Comparison of ENCODE assay signal across 21 cellular contexts in the genomic region with DNA sequence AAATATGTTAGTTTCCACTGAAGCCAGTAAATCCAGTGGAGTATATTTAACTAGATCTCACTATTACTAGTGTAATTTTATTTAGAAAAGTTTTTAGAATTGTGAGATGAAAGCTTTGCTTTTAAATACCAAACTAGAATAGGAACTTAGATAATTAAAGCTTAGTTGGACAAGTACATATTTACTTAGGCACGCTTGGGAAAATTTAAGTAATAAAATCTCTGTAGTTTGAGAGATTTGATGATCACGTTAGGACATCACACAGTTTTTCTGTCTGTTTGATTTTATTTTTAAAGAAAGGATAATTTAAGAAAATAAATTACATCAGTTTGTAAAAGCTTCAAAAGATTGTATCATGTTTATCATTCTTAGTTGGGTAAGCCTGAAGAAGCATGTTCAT.
DNase-seq lines count a peak whose midpoint lies in the region; ATAC-seq, FAIRE-seq and TF ChIP-seq lines count a peak whose summit lies in the region.
"Had no signal": no experiment of that assay in that cellular context is flagged by ENCODE, and none has a peak within 500 bp of the region (broad histone marks: within the 10 kb centered on the region; RNA-seq: fewer than 3 reads in every experiment).

No MANE protein-coding gene starts in this region.

- H2BK12ac ChIP-seq in mesenchymal stem cell (ENCODE audit: low read length in 2 of 2), result no peak overlapping the region

- no peak overlapping the region for H2BK5ac ChIP-seq in mesenchymal stem cell (ENCODE audit: low read depth, low read length, poor library complexity, severe bottlenecking)

- CTCF ChIA-PET in mammary epithelial cell (lab: Charles Lee; ENCODE audit: low non-redundant PET) (no interaction called here), MCF 10A (lab: Yijun Ruan, JAX) (interaction anchor here (0.6 to 2.1 kb wide), 4 partner anchors 110 to 951 kb away, joined by 3 to 6 read pairs (median 4); no protein-coding TSS in a partner anchor)

- no peaks in the 10 kb centered on the region for H3K27me3 Mint-ChIP-seq in MCF 10A (ENCODE audit: insufficient read depth, unreplicated experiment)
- H3K27me3 Mint-ChIP-seq: B cell; CD4-positive, alpha-beta memory T cell; IgD-negative memory B cell had no signal

- 97% methylated on average over 2 of the region's 2 CpGs for WGBS in mammary epithelial cell (ENCODE audit: low coverage, missing lambda C conversion rate)
- 100% methylated on average over 2 of the region's 2 CpGs for WGBS in mesenchymal stem cell

- no peak overlapping the region for H3K18ac ChIP-seq in mesenchymal stem cell (ENCODE audit: low read depth in 1 of 2, low read length in 2 of 2)

- H3K4me1 ChIP-seq in mammary epithelial cell (ENCODE audit: insufficient read depth, low read length) (peaks cover 25% of the 10 kb centered on the region), mesenchymal stem cell (ENCODE audit: control insufficient read depth, insufficient read depth, low read depth, low read length) (no peaks in the 10 kb centered on the region)

- H3K14ac ChIP-seq in mesenchymal stem cell (ENCODE audit: low read length in 2 of 2), result no peak overlapping the region

- DNase-seq in mammary epithelial cell, result no peak
- no peak for DNase-seq in MCF 10A (ENCODE audit: unreplicated experiment)
- peak; percentile 5 for DNase-seq in NCI-H69 (lab: John Stamatoyannopoulos, UW)
- DNase-seq in mesenchymal stem cell, result no peak
- no peak for DNase-seq in CD1c-positive myeloid dendritic cell (ENCODE audit: extremely low spot score)
- no peak for DNase-seq in superior temporal gyrus (ENCODE audit: extremely low spot score)
- DNase-seq: CD4-positive, alpha-beta memory T cell; DMS153; DMS79; GDM1; GOT3; H7 had no signal

- H3K79me2 ChIP-seq in mammary epithelial cell (ENCODE audit: insufficient read depth, low read length), result peaks cover 77% of the 10 kb centered on the region

- H4K20me1 ChIP-seq in mammary epithelial cell (ENCODE audit: insufficient read depth, low read length), result no peaks in the 10 kb centered on the region

- H3K4me3 ChIP-seq in mammary epithelial cell (replicated peaks in 1 of 3; ENCODE audit: insufficient read depth in 1 of 3, low read depth in 2 of 3, low read length in 3 of 3), result no peak overlapping the region
- H3K4me3 ChIP-seq in mesenchymal stem cell (ENCODE audit: insufficient read depth in 1 of 2, low read depth in 1 of 2, low read length in 2 of 2), result no peak overlapping the region
- H3K4me3 ChIP-seq: BLaER1 treated with 17β-estradiol and CSF1 and Interleukin-3, amounts not matched to agents 10 nM and 100 nM had no signal

- H2BK120ac ChIP-seq in mesenchymal stem cell (ENCODE audit: low read depth, low read length), result no peak overlapping the region

- H3K23ac ChIP-seq in mesenchymal stem cell (ENCODE audit: low read length in 2 of 2), result no peak overlapping the region

- H3K9ac ChIP-seq in mammary epithelial cell (ENCODE audit: insufficient read depth, low read length) (no peak overlapping the region), mesenchymal stem cell (ENCODE audit: low read length) (peak overlapping the region; percentile 47)
- H3K9ac ChIP-seq: BLaER1 treated with 17β-estradiol and CSF1 and Interleukin-3, amounts not matched to agents 10 nM and 100 nM had no signal

- dilution Hi-C loops in mammary epithelial cell (cut with HindIII; ENCODE audit: low sequenced_read_pairs), result no loop called here

- no peak overlapping the region for H2BK15ac ChIP-seq in mesenchymal stem cell (ENCODE audit: low read depth, poor library complexity, severe bottlenecking)

- H2AK5ac ChIP-seq in mesenchymal stem cell (ENCODE audit: low read length, severe bottlenecking), result no peak overlapping the region

- H3K27ac Mint-ChIP-seq in MCF 10A (ENCODE audit: low read depth, unreplicated experiment), result no peak overlapping the region
- H3K27ac Mint-ChIP-seq: B cell had no signal

- BruUV-seq in mammary epithelial cell (replicated peaks; lab: Mats Ljungman, UMichigan) (no TSS peak), MCF 10A (replicated peaks; lab: Mats Ljungman, UMichigan) (no TSS peak)

- H4K91ac ChIP-seq in mesenchymal stem cell (ENCODE audit: low read length), result no peak overlapping the region

- ATAC-seq in GM19035 (IDR thresholded peaks at IDR 0.05; ENCODE audit: unreplicated experiment), result no peak
- ATAC-seq: HCT116 had no signal

- TF ChIP-seq CTCF in mammary epithelial cell (conservative IDR thresholded peaks at IDR 0.05 in 1 of 2, IDR thresholded peaks at IDR 0.05 in 1 of 2; ENCODE audit: extremely low read depth in 1 of 2, insufficient read depth in 1 of 2, low read depth in 1 of 2, low read length in 2 of 2), result no peak
- TF ChIP-seq CTCF in MCF 10A (IDR thresholded peaks at IDR 0.05; ENCODE audit: unreplicated experiment), result no peak

- H3K4me2 ChIP-seq in mammary epithelial cell (ENCODE audit: insufficient read depth, low read depth, low read length) (peak overlapping the region; percentile 66), mesenchymal stem cell (ENCODE audit: low read length, poor library complexity, severe bottlenecking) (no peak overlapping the region)
- H3K4me2 ChIP-seq: BLaER1 treated with 17β-estradiol and CSF1 and Interleukin-3, amounts not matched to agents 10 nM and 100 nM had no signal

- intact Hi-C loops in mammary epithelial cell (cut with micrococcal nuclease), result loop anchor here (5.0 kb wide), 1 partner anchor 434 kb away; no protein-coding TSS in a partner anchor
- intact Hi-C loops in MCF 10A (cut with micrococcal nuclease), result no loop called here

- H3K9me3 ChIP-seq in mammary epithelial cell (replicated peaks; ENCODE audit: insufficient read depth, low read length) (no peaks in the 10 kb centered on the region), mesenchymal stem cell (ENCODE audit: control insufficient read depth, low read length) (no peaks in the 10 kb centered on the region)
- H3K9me3 ChIP-seq: BLaER1 treated with 17β-estradiol and CSF1 and Interleukin-3, amounts not matched to agents 10 nM and 100 nM had no signal

- H4K8ac ChIP-seq in mesenchymal stem cell (ENCODE audit: low read length), result no peak overlapping the region

- no peaks in the 10 kb centered on the region for H3K27me3 ChIP-seq in mammary epithelial cell (ENCODE audit: insufficient read depth, low read length)
- H3K27me3 ChIP-seq in mesenchymal stem cell (ENCODE audit: control insufficient read depth in 1 of 2, insufficient read depth in 1 of 2, low read length in 2 of 2), result no peaks in the 10 kb centered on the region
- H3K27me3 ChIP-seq: BLaER1 treated with 17β-estradiol and CSF1 and Interleukin-3, amounts not matched to agents 10 nM and 100 nM had no signal

- H3K4me1 Mint-ChIP-seq in MCF 10A (ENCODE audit: insufficient read depth, unreplicated experiment), result peaks cover 13% of the 10 kb centered on the region

- peak; percentile 58 for FAIRE-seq in endometrium (lab: Jason Lieb, UNC)
- FAIRE-seq: GM12892, GM18507, HTR-8/SVneo had no signal

- in situ Hi-C loops in mammary epithelial cell (cut with MboI; ENCODE audit: low sequenced_read_pairs in 2 of 2), result loop anchor here in 1 of 2 donors (10.0 kb wide), 1 partner anchor 336 kb away; no protein-coding TSS in a partner anchor

- H3K36me3 ChIP-seq in mammary epithelial cell (ENCODE audit: insufficient read depth, low read length) (peaks cover 38% of the 10 kb centered on the region), mesenchymal stem cell (ENCODE audit: control insufficient read depth in 1 of 2, insufficient read depth in 2 of 2, low read depth in 1 of 2, low read length in 2 of 2) (peaks cover 14 to 100% of the 10 kb centered on the region in 2 experiments)

- POLR2A ChIA-PET in MCF 10A (lab: Yijun Ruan, JAX), result interaction anchor here (0.5 to 1.8 kb wide), 7 partner anchors 8 to 1115 kb away, joined by 3 to 6 read pairs (median 3); no protein-coding TSS in a partner anchor

- H3K4me3 Mint-ChIP-seq in MCF 10A (ENCODE audit: unreplicated experiment), result no peak overlapping the region
- H3K4me3 Mint-ChIP-seq: B cell; CD4-positive, alpha-beta memory T cell; IgD-negative memory B cell had no signal

- H2AFZ ChIP-seq in mammary epithelial cell (ENCODE audit: low read depth, low read length) (no peak overlapping the region), mesenchymal stem cell (ENCODE audit: low read depth, low read length) (no peak overlapping the region)

- H3K36me3 Mint-ChIP-seq in MCF 10A (ENCODE audit: insufficient read depth, unreplicated experiment), result peaks cover 70% of the 10 kb centered on the region

- H3K9me3 Mint-ChIP-seq in MCF 10A (ENCODE audit: unreplicated experiment), result no peaks in the 10 kb centered on the region
- H3K9me3 Mint-ChIP-seq: CD4-positive, alpha-beta memory T cell; IgD-negative memory B cell had no signal

- peaks cover 35% of the 10 kb centered on the region for H3K79me1 ChIP-seq in mesenchymal stem cell (replicated peaks; ENCODE audit: low read length, poor library complexity, severe bottlenecking)

- H3K27ac ChIP-seq in mammary epithelial cell (ENCODE audit: insufficient read depth, low read depth, low read length) (peak overlapping the region; percentile 41), mesenchymal stem cell (ENCODE audit: low read length, poor library complexity, severe bottlenecking) (no peak overlapping the region)
- H3K27ac ChIP-seq: BLaER1 treated with 17β-estradiol and CSF1 and Interleukin-3, amounts not matched to agents 10 nM and 100 nM had no signal

- H3K4ac ChIP-seq in mesenchymal stem cell (ENCODE audit: low read depth in 1 of 2, low read length in 2 of 2), result no peak overlapping the region
